ENCODE assay signal across 8 cellular contexts in genomic region chr9:34993502-34994428, GRCh38. TPM values are rescaled to one million over a fixed set of nuclear protein-coding genes. Genes with fewer than 3 reads are reported as not detected.
DNase-seq lines count a peak whose midpoint lies in the region; ATAC-seq and TF ChIP-seq lines count a peak whose summit lies in the region.

No MANE protein-coding gene starts in this region.

- peak; percentile 33 for DNase-seq in activated CD4-positive, alpha-beta memory T cell treated with anti-CD3 and anti-CD28 coated beads for 36 hours
- no peak for DNase-seq in activated CD4-positive, alpha-beta memory T cell treated with anti-CD3 and anti-CD28 coated beads, Interleukin-2, amount 10 ng/mL, durations not matched to agents 7 days and 5 days
- peak; percentile 51 for DNase-seq in adipocyte (ENCODE audit: low read depth)
- peak; percentile 88 for DNase-seq in right atrium auricular region (ENCODE audit: low spot score)
- no peak for DNase-seq in globus pallidus (ENCODE audit: low spot score)
- no peak for DNase-seq in effector CD8-positive, alpha-beta T cell (lab: John Stamatoyannopoulos, UW)

- no peak for TF ChIP-seq CTCF in right atrium auricular region (IDR thresholded peaks at IDR 0.05)

- ATAC-seq in GM21423 (IDR thresholded peaks at IDR 0.05; ENCODE audit: unreplicated experiment): no peak

- peaks cover 50% of the 10 kb centered on the region for H3K4me1 Mint-ChIP-seq in activated CD4-positive, alpha-beta memory T cell treated with anti-CD3 and anti-CD28 coated beads for 36 hours (ENCODE audit: low read depth)
- H3K4me1 Mint-ChIP-seq in activated CD4-positive, alpha-beta memory T cell treated with anti-CD3 and anti-CD28 coated beads, Interleukin-2, amount 10 ng/mL, durations not matched to agents 7 days and 5 days: peaks cover 30% of the 10 kb centered on the region

- CTCF ChIA-PET in activated CD4-positive, alpha-beta memory T cell treated with anti-CD3 and anti-CD28 coated beads for 36 hours (lab: Charles Lee): interaction anchor here (0.9 to 4.3 kb wide), 9 partner anchors 9 to 291 kb away, joined by 3 to 30 read pairs (median 4); no protein-coding TSS in a partner anchor
- CTCF ChIA-PET in activated CD4-positive, alpha-beta memory T cell treated with anti-CD3 and anti-CD28 coated beads, Interleukin-2, amount 10 ng/mL, durations not matched to agents 7 days and 5 days (lab: Charles Lee): interaction anchor here (0.7 to 1.5 kb wide), 6 partner anchors 10 to 96 kb away, joined by 3 to 5 read pairs (median 3); no protein-coding TSS in a partner anchor

- H3K9ac ChIP-seq in adipocyte (ENCODE audit: low read length) (peak overlapping the region; percentile 55), skeletal muscle tissue (ENCODE audit: low read depth in 1 of 3, low read length in 3 of 3) (peak overlapping the region; percentile 99 to 100 (median 99))

- H3K27me3 Mint-ChIP-seq in activated CD4-positive, alpha-beta memory T cell treated with anti-CD3 and anti-CD28 coated beads for 36 hours: no peaks in the 10 kb centered on the region
- no peaks in the 10 kb centered on the region for H3K27me3 Mint-ChIP-seq in activated CD4-positive, alpha-beta memory T cell treated with anti-CD3 and anti-CD28 coated beads, Interleukin-2, amount 10 ng/mL, durations not matched to agents 7 days and 5 days

- H3K9me3 Mint-ChIP-seq in activated CD4-positive, alpha-beta memory T cell treated with anti-CD3 and anti-CD28 coated beads for 36 hours: no peaks in the 10 kb centered on the region
- no peaks in the 10 kb centered on the region for H3K9me3 Mint-ChIP-seq in activated CD4-positive, alpha-beta memory T cell treated with anti-CD3 and anti-CD28 coated beads, Interleukin-2, amount 10 ng/mL, durations not matched to agents 7 days and 5 days

- H3K27ac Mint-ChIP-seq in activated CD4-positive, alpha-beta memory T cell treated with anti-CD3 and anti-CD28 coated beads for 36 hours: peak overlapping the region; percentile 60
- no peak overlapping the region for H3K27ac Mint-ChIP-seq in activated CD4-positive, alpha-beta memory T cell treated with anti-CD3 and anti-CD28 coated beads, Interleukin-2, amount 10 ng/mL, durations not matched to agents 7 days and 5 days

- H3K27ac ChIP-seq in right atrium auricular region (peak overlapping the region; percentile 99 to 100), skeletal muscle tissue (ENCODE audit: low read depth, low read length) (peak overlapping the region; percentile 100)

- H3K4me3 ChIP-seq in adipocyte (ENCODE audit: low read length) (peak overlapping the region; percentile 28), right atrium auricular region (peak overlapping the region; percentile 5 to 27), skeletal muscle tissue (ENCODE audit: low read length in 3 of 3) (peak overlapping the region; percentile 69 to 86 (median 85))

- H3K9me3 ChIP-seq in adipocyte (ENCODE audit: control insufficient read depth, low read length) (no peaks in the 10 kb centered on the region), right atrium auricular region (no peaks in the 10 kb centered on the region), skeletal muscle tissue (ENCODE audit: control insufficient read depth in 3 of 3, low read length in 3 of 3) (no peaks in the 10 kb centered on the region)

- peaks cover 15% of the 10 kb centered on the region for H3K36me3 Mint-ChIP-seq in activated CD4-positive, alpha-beta memory T cell treated with anti-CD3 and anti-CD28 coated beads for 36 hours
- no peaks in the 10 kb centered on the region for H3K36me3 Mint-ChIP-seq in activated CD4-positive, alpha-beta memory T cell treated with anti-CD3 and anti-CD28 coated beads, Interleukin-2, amount 10 ng/mL, durations not matched to agents 7 days and 5 days (ENCODE audit: low read depth)

- POLR2A ChIA-PET in activated CD4-positive, alpha-beta memory T cell treated with anti-CD3 and anti-CD28 coated beads for 36 hours (lab: Charles Lee): no interaction called here
- POLR2A ChIA-PET in activated CD4-positive, alpha-beta memory T cell treated with anti-CD3 and anti-CD28 coated beads, Interleukin-2, amount 10 ng/mL, durations not matched to agents 7 days and 5 days (lab: Charles Lee): interaction anchor here (1.2 kb wide), 1 partner anchor 121 kb away, joined by 5 read pairs; the partner anchor contains the start of gene ATOSB

- H3K4me1 ChIP-seq in adipocyte (ENCODE audit: control insufficient read depth, insufficient read depth, low read length) (peaks cover 81% of the 10 kb centered on the region), right atrium auricular region (peaks cover 3 to 77% of the 10 kb centered on the region in 2 donors), skeletal muscle tissue (ENCODE audit: control insufficient read depth in 3 of 3, insufficient read depth in 3 of 3, low read length in 3 of 3) (peaks cover 54 to 82% (median 79%) of the 10 kb centered on the region in 3 donors)

- no peak overlapping the region for H3K4me3 Mint-ChIP-seq in activated CD4-positive, alpha-beta memory T cell treated with anti-CD3 and anti-CD28 coated beads for 36 hours
- H3K4me3 Mint-ChIP-seq in activated CD4-positive, alpha-beta memory T cell treated with anti-CD3 and anti-CD28 coated beads, Interleukin-2, amount 10 ng/mL, durations not matched to agents 7 days and 5 days: no peak overlapping the region

- intact Hi-C loops in activated CD4-positive, alpha-beta memory T cell treated with anti-CD3 and anti-CD28 coated beads for 36 hours (cut with micrococcal nuclease): no loop called here

- H3K27me3 ChIP-seq in adipocyte (replicated peaks; ENCODE audit: control insufficient read depth, insufficient read depth, low read length) (no peaks in the 10 kb centered on the region), right atrium auricular region (no peaks in the 10 kb centered on the region), skeletal muscle tissue (ENCODE audit: control insufficient read depth in 3 of 3, insufficient read depth in 3 of 3, low read length in 3 of 3) (no peaks in the 10 kb centered on the region)

- H3K36me3 ChIP-seq in adipocyte (ENCODE audit: control insufficient read depth, insufficient read depth, low read length, severe bottlenecking): peaks cover 16% of the 10 kb centered on the region
- peaks cover 20% of the 10 kb centered on the region for H3K36me3 ChIP-seq in right atrium auricular region
- H3K36me3 ChIP-seq in skeletal muscle tissue (ENCODE audit: control insufficient read depth in 3 of 3, insufficient read depth in 3 of 3, low read length in 3 of 3): peaks cover 17 to 41% (median 21%) of the 10 kb centered on the region in 3 donors

RNA-seq across cellular contexts. Expression of gene DNAJB5, which starts 4.2 kb away (rescaled TPM):
- 10 to 100 TPM; 11.5 to 12.0 TPM for total RNA-seq in activated CD4-positive, alpha-beta memory T cell treated with anti-CD3 and anti-CD28 coated beads for 36 hours
- total RNA-seq in activated CD4-positive, alpha-beta memory T cell treated with anti-CD3 and anti-CD28 coated beads, Interleukin-2, amount 10 ng/mL, durations not matched to agents 7 days and 5 days: 1 to 10 TPM; 3.2 to 4.1 TPM
- total RNA-seq in right atrium auricular region (10 to 100 TPM; 34.9 to 82.4 TPM), skeletal muscle tissue (14.1 TPM)

RNA-seq across cellular contexts. Expression of gene PHF24, which starts 35.7 kb away (rescaled TPM):
- total RNA-seq in activated CD4-positive, alpha-beta memory T cell treated with anti-CD3 and anti-CD28 coated beads for 36 hours: under 1 TPM in 1 of 2 experiments, not detected in 1; 0.12 TPM
- total RNA-seq in activated CD4-positive, alpha-beta memory T cell treated with anti-CD3 and anti-CD28 coated beads, Interleukin-2, amount 10 ng/mL, durations not matched to agents 7 days and 5 days: not detected
- total RNA-seq in right atrium auricular region: under 1 TPM in 1 of 2 donors, not detected in 1; 0.67 TPM
- total RNA-seq in skeletal muscle tissue: under 0.01 TPM

Comparison
In these comparisons a context has a peak if more than half of its experiments do, and no peak if none do; other contexts are left out.
1. DNase-seq: peak in activated CD4-positive, alpha-beta memory T cell treated with anti-CD3 and anti-CD28 coated beads for 36 hours (single experiment), adipocyte (single experiment) and right atrium auricular region (single experiment); none in activated CD4-positive, alpha-beta memory T cell treated with anti-CD3 and anti-CD28 coated beads, Interleukin-2, amount 10 ng/mL, durations not matched to agents 7 days and 5 days (single experiment), globus pallidus (single experiment) and effector CD8-positive, alpha-beta T cell (single experiment).
2. H3K4me3 ChIP-seq: peak in every context shown above with its lines; median percentile 85 in skeletal muscle tissue; 28 in adipocyte; 16 in right atrium auricular region.